ENCODE assay signal across 2 cellular contexts in the genomic region with DNA sequence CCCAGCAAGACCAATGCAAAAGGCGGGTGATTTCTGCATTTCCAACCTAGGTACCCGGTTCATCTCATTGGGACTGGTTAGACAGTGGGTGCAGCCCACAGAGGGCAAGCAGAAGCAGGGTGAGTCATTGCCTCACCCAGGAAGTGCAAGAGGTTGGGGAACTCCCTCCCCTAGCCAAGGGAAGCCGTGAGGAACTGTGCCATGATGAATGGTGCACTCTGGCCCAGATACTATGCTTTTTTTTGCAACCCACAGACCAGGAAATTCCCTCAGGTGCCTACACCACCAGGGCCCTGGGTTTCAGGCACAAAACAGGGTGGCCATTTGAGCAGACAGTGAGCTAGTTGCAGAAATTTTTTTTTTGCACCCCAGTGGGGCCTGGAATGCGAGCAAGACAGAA.
TF ChIP-seq lines count a peak whose summit lies in the region.

No MANE protein-coding gene starts in this region.

TF ChIP-seq in GM23338, 12 proteins besides CTCF, POLR2A, EP300 and RAD21:
- TF ChIP-seq STAT1 (IDR thresholded peaks at IDR 0.05; ENCODE audit: unreplicated experiment) (no peak), EZH2 (IDR thresholded peaks at IDR 0.05; ENCODE audit: low read depth, unreplicated experiment) (no peak), EZH2phosphoT487 (IDR thresholded peaks at IDR 0.05; ENCODE audit: unreplicated experiment) (no peak), POLR2AphosphoS5 (IDR thresholded peaks at IDR 0.05; ENCODE audit: low read depth) (no peak), ZNF331 (CRISPR knock-in tag; IDR thresholded peaks at IDR 0.05; ENCODE audit: low read depth) (no peak), NANOG (IDR thresholded peaks at IDR 0.05; ENCODE audit: borderline replicate concordance) (no peak), ETS1 (IDR thresholded peaks at IDR 0.05) (no peak), REST (IDR thresholded peaks at IDR 0.05; ENCODE audit: unreplicated experiment) (no peak)
- TF ChIP-seq, protein P1, sequence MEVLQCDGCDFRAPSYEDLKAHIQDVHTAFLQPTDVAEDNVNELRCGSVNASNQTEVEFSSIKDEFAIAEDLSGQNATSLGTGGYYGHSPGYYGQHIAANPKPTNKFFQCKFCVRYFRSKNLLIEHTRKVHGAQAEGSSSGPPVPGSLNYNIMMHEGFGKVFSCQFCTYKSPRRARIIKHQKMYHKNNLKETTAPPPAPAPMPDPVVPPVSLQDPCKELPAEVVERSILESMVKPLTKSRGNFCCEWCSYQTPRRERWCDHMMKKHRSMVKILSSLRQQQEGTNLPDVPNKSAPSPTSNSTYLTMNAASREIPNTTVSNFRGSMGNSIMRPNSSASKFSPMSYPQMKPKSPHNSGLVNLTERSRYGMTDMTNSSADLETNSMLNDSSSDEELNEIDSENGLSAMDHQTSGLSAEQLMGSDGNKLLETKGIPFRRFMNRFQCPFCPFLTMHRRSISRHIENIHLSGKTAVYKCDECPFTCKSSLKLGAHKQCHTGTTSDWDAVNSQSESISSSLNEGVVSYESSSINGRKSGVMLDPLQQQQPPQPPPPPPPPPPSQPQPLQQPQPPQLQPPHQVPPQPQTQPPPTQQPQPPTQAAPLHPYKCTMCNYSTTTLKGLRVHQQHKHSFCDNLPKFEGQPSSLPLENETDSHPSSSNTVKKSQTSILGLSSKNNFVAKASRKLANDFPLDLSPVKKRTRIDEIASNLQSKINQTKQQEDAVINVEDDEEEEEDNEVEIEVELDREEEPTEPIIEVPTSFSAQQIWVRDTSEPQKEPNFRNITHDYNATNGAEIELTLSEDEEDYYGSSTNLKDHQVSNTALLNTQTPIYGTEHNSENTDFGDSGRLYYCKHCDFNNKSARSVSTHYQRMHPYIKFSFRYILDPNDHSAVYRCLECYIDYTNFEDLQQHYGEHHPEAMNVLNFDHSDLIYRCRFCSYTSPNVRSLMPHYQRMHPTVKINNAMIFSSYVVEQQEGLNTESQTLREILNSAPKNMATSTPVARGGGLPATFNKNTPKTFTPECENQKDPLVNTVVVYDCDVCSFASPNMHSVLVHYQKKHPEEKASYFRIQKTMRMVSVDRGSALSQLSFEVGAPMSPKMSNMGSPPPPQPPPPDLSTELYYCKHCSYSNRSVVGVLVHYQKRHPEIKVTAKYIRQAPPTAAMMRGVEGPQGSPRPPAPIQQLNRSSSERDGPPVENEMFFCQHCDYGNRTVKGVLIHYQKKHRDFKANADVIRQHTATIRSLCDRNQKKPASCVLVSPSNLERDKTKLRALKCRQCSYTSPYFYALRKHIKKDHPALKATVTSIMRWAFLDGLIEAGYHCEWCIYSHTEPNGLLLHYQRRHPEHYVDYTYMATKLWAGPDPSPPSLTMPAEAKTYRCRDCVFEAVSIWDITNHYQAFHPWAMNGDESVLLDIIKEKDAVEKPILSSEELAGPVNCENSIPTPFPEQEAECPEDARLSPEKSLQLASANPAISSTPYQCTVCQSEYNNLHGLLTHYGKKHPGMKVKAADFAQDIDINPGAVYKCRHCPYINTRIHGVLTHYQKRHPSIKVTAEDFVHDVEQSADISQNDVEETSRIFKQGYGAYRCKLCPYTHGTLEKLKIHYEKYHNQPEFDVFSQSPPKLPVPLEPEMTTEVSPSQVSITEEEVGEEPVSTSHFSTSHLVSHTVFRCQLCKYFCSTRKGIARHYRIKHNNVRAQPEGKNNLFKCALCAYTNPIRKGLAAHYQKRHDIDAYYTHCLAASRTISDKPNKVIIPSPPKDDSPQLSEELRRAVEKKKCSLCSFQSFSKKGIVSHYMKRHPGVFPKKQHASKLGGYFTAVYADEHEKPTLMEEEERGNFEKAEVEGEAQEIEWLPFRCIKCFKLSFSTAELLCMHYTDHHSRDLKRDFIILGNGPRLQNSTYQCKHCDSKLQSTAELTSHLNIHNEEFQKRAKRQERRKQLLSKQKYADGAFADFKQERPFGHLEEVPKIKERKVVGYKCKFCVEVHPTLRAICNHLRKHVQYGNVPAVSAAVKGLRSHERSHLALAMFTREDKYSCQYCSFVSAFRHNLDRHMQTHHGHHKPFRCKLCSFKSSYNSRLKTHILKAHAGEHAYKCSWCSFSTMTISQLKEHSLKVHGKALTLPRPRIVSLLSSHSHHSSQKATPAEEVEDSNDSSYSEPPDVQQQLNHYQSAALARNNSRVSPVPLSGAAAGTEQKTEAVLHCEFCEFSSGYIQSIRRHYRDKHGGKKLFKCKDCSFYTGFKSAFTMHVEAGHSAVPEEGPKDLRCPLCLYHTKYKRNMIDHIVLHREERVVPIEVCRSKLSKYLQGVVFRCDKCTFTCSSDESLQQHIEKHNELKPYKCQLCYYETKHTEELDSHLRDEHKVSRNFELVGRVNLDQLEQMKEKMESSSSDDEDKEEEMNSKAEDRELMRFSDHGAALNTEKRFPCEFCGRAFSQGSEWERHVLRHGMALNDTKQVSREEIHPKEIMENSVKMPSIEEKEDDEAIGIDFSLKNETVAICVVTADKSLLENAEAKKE (CRISPR knock-in tag; IDR thresholded peaks at IDR 0.05) = no peak

TF ChIP-seq in H1, 55 proteins besides CTCF, POLR2A, EP300 and RAD21:
- TF ChIP-seq SP2 (IDR thresholded peaks at IDR 0.05; ENCODE audit: low read length) (no peak), ZNF274 (IDR thresholded peaks at IDR 0.05; ENCODE audit: borderline replicate concordance, extremely low read depth, low read length) (no peak), GABPA (IDR thresholded peaks at IDR 0.05; ENCODE audit: borderline replicate concordance, insufficient read depth, low read length) (no peak), RNF2 (IDR thresholded peaks at IDR 0.05; ENCODE audit: borderline replicate concordance, low read depth, low read length, missing control alignments, poor library complexity, severe bottlenecking) (no peak), EZH2 (IDR thresholded peaks at IDR 0.05; ENCODE audit: low read depth, low read length, severe bottlenecking) (no peak), RBBP5 (IDR thresholded peaks at IDR 0.05; ENCODE audit: borderline replicate concordance, low read depth, low read length) (no peak), MAX (IDR thresholded peaks at IDR 0.05) (no peak), ASH2L (IDR thresholded peaks at IDR 0.05; ENCODE audit: low read length) (no peak), CTBP2 (IDR thresholded peaks at IDR 0.05; ENCODE audit: borderline replicate concordance, insufficient read depth, insufficient read length, low read length) (no peak), TBP (IDR thresholded peaks at IDR 0.05; ENCODE audit: low read depth, low read length) (no peak), BACH1 (IDR thresholded peaks at IDR 0.05; ENCODE audit: low read length) (no peak), SP1 (IDR thresholded peaks at IDR 0.05; ENCODE audit: low read depth, low read length) (no peak), TCF12 (IDR thresholded peaks at IDR 0.05; ENCODE audit: low read depth, low read length) (no peak), NANOG (IDR thresholded peaks at IDR 0.05; ENCODE audit: insufficient read depth, low read depth, low read length, poor library complexity, severe bottlenecking) (no peak), POLR2AphosphoS5 (IDR thresholded peaks at IDR 0.05; ENCODE audit: low read depth, low read length) (no peak), CHD1 (IDR thresholded peaks at IDR 0.05; ENCODE audit: low read depth, low read length) (no peak), KDM1A (IDR thresholded peaks at IDR 0.05; ENCODE audit: borderline replicate concordance, low read length) (no peak)
- TF ChIP-seq, protein P2, sequence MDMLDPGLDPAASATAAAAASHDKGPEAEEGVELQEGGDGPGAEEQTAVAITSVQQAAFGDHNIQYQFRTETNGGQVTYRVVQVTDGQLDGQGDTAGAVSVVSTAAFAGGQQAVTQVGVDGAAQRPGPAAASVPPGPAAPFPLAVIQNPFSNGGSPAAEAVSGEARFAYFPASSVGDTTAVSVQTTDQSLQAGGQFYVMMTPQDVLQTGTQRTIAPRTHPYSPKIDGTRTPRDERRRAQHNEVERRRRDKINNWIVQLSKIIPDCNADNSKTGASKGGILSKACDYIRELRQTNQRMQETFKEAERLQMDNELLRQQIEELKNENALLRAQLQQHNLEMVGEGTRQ (IDR thresholded peaks at IDR 0.05; ENCODE audit: low read length) = no peak
TF ChIP-seq in H1: peak in this region for 0.
